9 cellular contexts compared by ENCODE assay signal in genomic region chr22:40535189-40535512, GRCh38.
DNase-seq lines count a peak whose midpoint lies in the region; ATAC-seq and TF ChIP-seq lines count a peak whose summit lies in the region.
"Had no signal": no experiment of that assay in that cellular context is flagged by ENCODE, and none has a peak within 500 bp of the region (broad histone marks: within the 10 kb centered on the region; RNA-seq: fewer than 3 reads in every experiment).

No MANE protein-coding gene starts in this region.

- no peaks in the 10 kb centered on the region for H3K27me3 Mint-ChIP-seq in CD8-positive, alpha-beta memory T cell
- H3K27me3 Mint-ChIP-seq in dendritic cell treated with granulocyte-macrophage colony-stimulating factor and Interleukin-4, amounts not matched to agents 40 ng/mL and 50 ng/mL, for 4 days: no peaks in the 10 kb centered on the region

- peaks cover 40% of the 10 kb centered on the region for H3K4me1 ChIP-seq in CD8-positive, alpha-beta memory T cell (ENCODE audit: insufficient read depth, low read length)
- H3K4me1 ChIP-seq in OCI-LY7 (ENCODE audit: insufficient read depth, low read length, poor library complexity, severe bottlenecking) (peaks cover 53% of the 10 kb centered on the region), psoas muscle (peaks cover 33% of the 10 kb centered on the region)

- H3K4me2 ChIP-seq in OCI-LY7 (ENCODE audit: low read length): peak overlapping the region; percentile 86

- H4K20me1 ChIP-seq in OCI-LY7 (ENCODE audit: insufficient read depth, low read length): no peaks in the 10 kb centered on the region

- peak overlapping the region; percentile 29; the same call in 1 of the 2 replicates for H2AFZ ChIP-seq in OCI-LY7 (ENCODE audit: low read length)

- no peaks in the 10 kb centered on the region for H3K36me3 ChIP-seq in CD8-positive, alpha-beta memory T cell (ENCODE audit: insufficient read depth, low read length)
- H3K36me3 ChIP-seq in OCI-LY7 (ENCODE audit: insufficient read depth, low read length) (no peaks in the 10 kb centered on the region), psoas muscle (ENCODE audit: insufficient read depth in 1 of 2, low read depth in 1 of 2) (no peaks in the 10 kb centered on the region)

- no peak for ATAC-seq in psoas muscle

- WGBS in psoas muscle, 3 donors: 74 to 76% (median 76%) methylated on average over 2 of the region's 2 CpGs

- peak overlapping the region; percentile 73 to 94 (median 86) for H3K27ac Mint-ChIP-seq in CD8-positive, alpha-beta memory T cell
- peak overlapping the region; percentile 59 for H3K27ac Mint-ChIP-seq in dendritic cell treated with granulocyte-macrophage colony-stimulating factor and Interleukin-4, amounts not matched to agents 40 ng/mL and 50 ng/mL, for 4 days

- CTCF ChIA-PET in CD8-positive, alpha-beta memory T cell (lab: Charles Lee): interaction anchor here (5.9 kb wide), 1 partner anchor 111 kb away, joined by 48 read pairs; no protein-coding TSS in a partner anchor
- CTCF ChIA-PET in OCI-LY7 (lab: Charles Lee; ENCODE audit: unreplicated experiment): no interaction called here

- TF ChIP-seq CTCF in OCI-LY7 (conservative IDR thresholded peaks at IDR 0.05; ENCODE audit: low read length) (no peak), psoas muscle (IDR thresholded peaks at IDR 0.05) (no peak), GM13976 (IDR thresholded peaks at IDR 0.05; ENCODE audit: borderline replicate concordance, control extremely low read depth, extremely low read depth, insufficient read depth, missing control alignments) (no peak)

- H3K79me2 ChIP-seq in OCI-LY7 (ENCODE audit: insufficient read depth, low read depth, low read length): peaks cover 39% of the 10 kb centered on the region

- no TSS peak for BruUV-seq in OCI-LY7 (replicated peaks; lab: Mats Ljungman, UMichigan)

- no peaks in the 10 kb centered on the region for H3K9me3 Mint-ChIP-seq in CD8-positive, alpha-beta memory T cell
- no peaks in the 10 kb centered on the region for H3K9me3 Mint-ChIP-seq in dendritic cell treated with granulocyte-macrophage colony-stimulating factor and Interleukin-4, amounts not matched to agents 40 ng/mL and 50 ng/mL, for 4 days

- H3K4me3 Mint-ChIP-seq in CD8-positive, alpha-beta memory T cell: peak overlapping the region in 4 of 7 donors; percentile 20 to 87 (median 62)
- H3K4me3 Mint-ChIP-seq in dendritic cell treated with granulocyte-macrophage colony-stimulating factor and Interleukin-4, amounts not matched to agents 40 ng/mL and 50 ng/mL, for 4 days: no peak overlapping the region

- no peak for DNase-seq in CD8-positive, alpha-beta memory T cell
- DNase-seq in OCI-LY7 (ENCODE audit: low spot score) (no peak), psoas muscle (no peak), GM13976 (ENCODE audit: low spot score) (no peak), CD1c-positive myeloid dendritic cell (ENCODE audit: extremely low spot score) (no peak), NCI-H1092 (lab: John Stamatoyannopoulos, UW) (no peak), NCI-H1436 (lab: John Stamatoyannopoulos, UW) (no peak)
- DNase-seq: NCI-H2107 had no signal

- no peaks in the 10 kb centered on the region for H3K27me3 ChIP-seq in CD8-positive, alpha-beta memory T cell (ENCODE audit: insufficient read depth, low read length, poor library complexity, severe bottlenecking)
- H3K27me3 ChIP-seq in psoas muscle (ENCODE audit: insufficient read depth in 3 of 3, low read length in 2 of 3): no peaks in the 10 kb centered on the region

- H3K36me3 Mint-ChIP-seq in CD8-positive, alpha-beta memory T cell: peaks cover 0 to 1% (median under 1%) of the 10 kb centered on the region in 3 donors
- no peaks in the 10 kb centered on the region for H3K36me3 Mint-ChIP-seq in dendritic cell treated with granulocyte-macrophage colony-stimulating factor and Interleukin-4, amounts not matched to agents 40 ng/mL and 50 ng/mL, for 4 days (ENCODE audit: low read depth)

- in situ Hi-C loops in GM13976 (cut with MboI; ENCODE audit: low sequenced_read_pairs, unreplicated experiment): no loop called here

- peaks cover 48 to 62% (median 56%) of the 10 kb centered on the region in 3 donors for H3K4me1 Mint-ChIP-seq in CD8-positive, alpha-beta memory T cell
- H3K4me1 Mint-ChIP-seq in dendritic cell treated with granulocyte-macrophage colony-stimulating factor and Interleukin-4, amounts not matched to agents 40 ng/mL and 50 ng/mL, for 4 days (ENCODE audit: low read depth): peaks cover 44% of the 10 kb centered on the region

- POLR2A ChIA-PET in CD8-positive, alpha-beta memory T cell (lab: Charles Lee): no interaction called here
- POLR2A ChIA-PET in OCI-LY7 (lab: Charles Lee): interaction anchor here (0.8 kb wide), 1 partner anchor 9 kb away, joined by 4 read pairs; no protein-coding TSS in a partner anchor

- H3K9me3 ChIP-seq in CD8-positive, alpha-beta memory T cell (ENCODE audit: low read length): no peaks in the 10 kb centered on the region
- H3K9me3 ChIP-seq in OCI-LY7 (ENCODE audit: low read length) (no peaks in the 10 kb centered on the region), psoas muscle (no peaks in the 10 kb centered on the region)

- H3K9me2 ChIP-seq in OCI-LY7 (ENCODE audit: insufficient read depth, low read length): no peaks in the 10 kb centered on the region

- intact Hi-C loops in OCI-LY7 (cut with micrococcal nuclease; ENCODE audit: unreplicated experiment): no loop called here
- intact Hi-C loops in dendritic cell treated with granulocyte-macrophage colony-stimulating factor and Interleukin-4, amounts not matched to agents 40 ng/mL and 50 ng/mL, for 4 days (cut with micrococcal nuclease): no loop called here
- intact Hi-C loops in psoas muscle (cut with DNase I): no loop called here

- no peak overlapping the region for H3K4me3 ChIP-seq in CD8-positive, alpha-beta memory T cell (ENCODE audit: low read length)
- H3K4me3 ChIP-seq in OCI-LY7 (ENCODE audit: low read depth, low read length, poor library complexity, severe bottlenecking) (no peak overlapping the region), psoas muscle (no peak overlapping the region)

- no peak overlapping the region for H3K27ac ChIP-seq in CD8-positive, alpha-beta memory T cell (ENCODE audit: low read depth, low read length)
- H3K27ac ChIP-seq in OCI-LY7 (ENCODE audit: low read depth, low read length, poor library complexity, severe bottlenecking): peak overlapping the region; percentile 68
- H3K27ac ChIP-seq in psoas muscle: peak overlapping the region; percentile 56
